ENCODE assay signal across 1 cellular context in the genomic region with DNA sequence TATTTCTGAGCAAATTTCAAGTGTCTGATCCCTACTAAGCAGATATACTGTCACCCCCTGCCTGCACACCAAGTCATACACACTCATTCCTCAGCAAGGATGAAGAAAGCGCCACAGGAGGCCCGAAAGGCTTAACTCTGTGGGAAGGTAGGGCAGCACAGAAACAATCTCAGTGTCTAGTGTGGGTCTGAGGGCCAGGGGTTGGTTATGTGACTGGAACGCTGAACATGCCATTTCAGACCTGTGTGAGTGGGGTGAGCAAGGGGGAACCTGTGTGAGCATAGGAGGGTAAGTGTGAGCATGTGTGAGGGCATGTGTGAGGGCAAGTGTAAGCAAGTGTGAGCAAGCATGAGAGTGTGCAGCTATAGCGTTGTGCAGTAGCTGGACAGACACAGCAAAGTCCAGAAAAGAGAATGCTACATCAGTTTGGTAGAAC.
TF ChIP-seq lines count a peak whose summit lies in the region.

No MANE protein-coding gene starts in this region.

TF ChIP-seq in HEK293, 187 proteins besides CTCF, POLR2A, EP300 and RAD21 (continued from another document):
- peak; percentile 56; the same call in 1 of the 2 replicates for TF ChIP-seq GLIS1 (tag by site-specific recombination; IDR thresholded peaks at IDR 0.05)
- TF ChIP-seq ZIC2 (tag by site-specific recombination; IDR thresholded peaks at IDR 0.05): peak; percentile 89
- TF ChIP-seq, protein P1, sequence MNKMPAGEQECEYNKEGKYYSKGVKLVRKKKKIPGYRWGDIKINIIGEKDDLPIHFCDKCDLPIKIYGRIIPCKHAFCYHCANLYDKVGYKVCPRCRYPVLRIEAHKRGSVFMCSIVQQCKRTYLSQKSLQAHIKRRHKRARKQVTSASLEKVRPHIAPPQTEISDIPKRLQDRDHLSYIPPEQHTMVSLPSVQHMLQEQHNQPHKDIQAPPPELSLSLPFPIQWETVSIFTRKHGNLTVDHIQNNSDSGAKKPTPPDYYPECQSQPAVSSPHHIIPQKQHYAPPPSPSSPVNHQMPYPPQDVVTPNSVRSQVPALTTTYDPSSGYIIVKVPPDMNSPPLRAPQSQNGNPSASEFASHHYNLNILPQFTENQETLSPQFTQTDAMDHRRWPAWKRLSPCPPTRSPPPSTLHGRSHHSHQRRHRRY (tag by site-specific recombination; IDR thresholded peaks at IDR 0.05): no peak
- TF ChIP-seq ZNF529 (tag by site-specific recombination; IDR thresholded peaks at IDR 0.05; ENCODE audit: insufficient replicate concordance): no peak
- TF ChIP-seq ZNF423 (tag by site-specific recombination; IDR thresholded peaks at IDR 0.05): no peak
- TF ChIP-seq, protein P2, sequence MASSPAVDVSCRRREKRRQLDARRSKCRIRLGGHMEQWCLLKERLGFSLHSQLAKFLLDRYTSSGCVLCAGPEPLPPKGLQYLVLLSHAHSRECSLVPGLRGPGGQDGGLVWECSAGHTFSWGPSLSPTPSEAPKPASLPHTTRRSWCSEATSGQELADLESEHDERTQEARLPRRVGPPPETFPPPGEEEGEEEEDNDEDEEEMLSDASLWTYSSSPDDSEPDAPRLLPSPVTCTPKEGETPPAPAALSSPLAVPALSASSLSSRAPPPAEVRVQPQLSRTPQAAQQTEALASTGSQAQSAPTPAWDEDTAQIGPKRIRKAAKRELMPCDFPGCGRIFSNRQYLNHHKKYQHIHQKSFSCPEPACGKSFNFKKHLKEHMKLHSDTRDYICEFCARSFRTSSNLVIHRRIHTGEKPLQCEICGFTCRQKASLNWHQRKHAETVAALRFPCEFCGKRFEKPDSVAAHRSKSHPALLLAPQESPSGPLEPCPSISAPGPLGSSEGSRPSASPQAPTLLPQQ (tag by site-specific recombination; IDR thresholded peaks at IDR 0.05): 0 out of 2 replicates have a peak, but pooled peaks have one; percentile 21
- TF ChIP-seq MZF1 (tag by site-specific recombination; IDR thresholded peaks at IDR 0.05; ENCODE audit: borderline replicate concordance): no peak
- TF ChIP-seq, protein P3, sequence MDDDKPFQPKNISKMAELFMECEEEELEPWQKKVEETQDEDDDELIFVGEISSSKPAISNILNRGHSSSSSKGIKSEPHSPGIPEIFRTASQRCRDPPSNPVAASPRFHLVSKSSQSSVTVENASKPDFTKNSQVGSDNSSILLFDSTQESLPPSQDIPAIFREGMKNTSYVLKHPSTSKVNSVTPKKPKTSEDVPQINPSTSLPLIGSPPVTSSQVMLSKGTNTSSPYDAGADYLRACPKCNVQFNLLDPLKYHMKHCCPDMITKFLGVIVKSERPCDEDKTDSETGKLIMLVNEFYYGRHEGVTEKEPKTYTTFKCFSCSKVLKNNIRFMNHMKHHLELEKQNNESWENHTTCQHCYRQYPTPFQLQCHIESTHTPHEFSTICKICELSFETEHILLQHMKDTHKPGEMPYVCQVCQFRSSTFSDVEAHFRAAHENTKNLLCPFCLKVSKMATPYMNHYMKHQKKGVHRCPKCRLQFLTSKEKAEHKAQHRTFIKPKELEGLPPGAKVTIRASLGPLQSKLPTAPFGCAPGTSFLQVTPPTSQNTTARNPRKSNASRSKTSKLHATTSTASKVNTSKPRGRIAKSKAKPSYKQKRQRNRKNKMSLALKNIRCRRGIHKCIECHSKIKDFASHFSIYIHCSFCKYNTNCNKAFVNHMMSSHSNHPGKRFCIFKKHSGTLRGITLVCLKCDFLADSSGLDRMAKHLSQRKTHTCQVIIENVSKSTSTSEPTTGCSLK (tag by site-specific recombination; IDR thresholded peaks at IDR 0.05): no peak
- TF ChIP-seq ZNF792 (tag by site-specific recombination; IDR thresholded peaks at IDR 0.05): no peak
- no peak for TF ChIP-seq ZNF585B (tag by site-specific recombination; IDR thresholded peaks at IDR 0.05)
